1 cellular context compared by ENCODE assay signal in the genomic region with DNA sequence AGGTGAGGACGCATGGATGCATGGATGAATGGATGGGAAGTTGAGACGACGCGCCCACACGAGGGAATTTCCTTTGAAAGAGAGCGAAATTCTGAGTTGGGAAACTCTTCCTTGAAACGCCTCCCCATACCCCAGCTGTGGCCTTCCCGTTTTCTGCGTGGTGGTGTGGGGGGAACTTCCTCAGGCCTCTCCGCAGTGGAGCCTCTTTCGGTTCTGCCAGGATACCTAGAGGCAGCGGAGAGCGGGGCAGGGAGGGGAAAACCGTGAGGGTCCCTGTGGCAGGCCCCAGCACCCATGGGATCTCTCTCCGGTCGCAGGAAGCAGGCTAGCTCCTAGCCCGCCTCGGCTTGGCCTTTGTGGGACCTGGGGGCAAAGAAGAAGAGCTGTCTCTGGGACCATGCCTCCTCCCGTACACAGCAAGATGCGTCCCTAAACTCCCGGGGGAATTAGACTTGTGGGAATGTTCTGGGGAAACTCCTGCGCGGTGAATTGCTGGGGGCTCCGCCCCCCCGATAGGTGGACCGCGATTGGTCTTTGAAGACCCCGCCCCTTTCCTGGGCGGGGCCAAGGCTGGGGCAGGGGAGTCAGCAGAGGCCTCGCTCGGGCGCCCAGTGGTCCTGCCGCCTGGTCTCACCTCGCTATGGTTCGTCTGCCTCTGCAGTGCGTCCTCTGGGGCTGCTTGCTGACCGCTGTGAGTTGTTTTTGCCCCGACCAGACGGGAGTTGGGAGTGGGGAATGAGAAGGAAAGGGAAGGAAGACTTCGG.
TF ChIP-seq lines count a peak whose summit lies in the region.

CD40 (plus strand) TSS at position 611 of the 764 bp plus-strand sequence; CDS start at position 641, 30 bp downstream.

TF ChIP-seq in GM23338, 12 proteins besides CTCF, POLR2A, EP300 and RAD21 (continued from another document):
- no peak for TF ChIP-seq ZNF462 (CRISPR knock-in tag; IDR thresholded peaks at IDR 0.05)
